Comparison of ENCODE assay signal across 9 cellular contexts in genomic region chr5:91490340-91490739, GRCh38.
"Had no signal": no experiment of that assay in that cellular context is flagged by ENCODE, and none has a peak within 500 bp of the region (broad histone marks: within the 10 kb centered on the region; RNA-seq: fewer than 3 reads in every experiment).

No MANE protein-coding gene starts in this region.

- DNase-seq: GM23248, GOT3, H7, H9, HCEC 1CT, HFFc6 had no signal

- ATAC-seq: GM23338, HCT116 had no signal

- H2AFZ ChIP-seq: GM23248, GM23338 had no signal

- H3K9me3 ChIP-seq: HAP-1 had no signal

- H3K4me2 ChIP-seq: GM23338 had no signal

- H3K9ac ChIP-seq: GM23248 had no signal

- H3K36me3 ChIP-seq: HAP-1 had no signal

- H3K4me3 ChIP-seq: GM23248, GM23338, HAP-1 had no signal

- H3K27ac ChIP-seq: GM23248 had no signal
